In the genomic region with DNA sequence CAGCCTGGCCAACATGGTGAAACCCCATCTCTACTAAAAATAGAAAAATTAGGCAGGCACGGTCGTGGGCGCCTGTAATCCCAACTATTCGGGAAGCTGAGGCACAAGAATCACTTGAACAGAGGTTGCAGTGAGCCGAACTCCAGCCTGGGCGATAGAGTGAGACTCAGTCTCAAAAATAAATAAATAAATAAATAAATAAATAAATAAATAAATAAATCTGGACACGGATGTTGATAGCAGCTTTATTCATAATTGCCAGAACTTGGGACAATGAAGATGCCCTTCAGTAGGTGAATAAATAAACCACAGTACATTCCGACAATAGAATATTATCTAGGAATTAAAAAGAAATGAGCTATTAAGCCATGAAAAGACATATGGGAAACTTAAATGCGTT, we compare ENCODE assay signal across 39 cellular contexts.
"Had no signal": no experiment of that assay in that cellular context is flagged by ENCODE, and none has a peak within 500 bp of the region (broad histone marks: within the 10 kb centered on the region; RNA-seq: fewer than 3 reads in every experiment).

No MANE protein-coding gene starts in this region.

- DNase-seq: activated effector memory CD4-positive, alpha-beta T cell treated with anti-CD3 and anti-CD28 coated beads, Interleukin-2, amount 50 U/mL, for 16 hours; activated effector memory CD4-positive, alpha-beta T cell treated with Interleukin-2 at 50 U/mL for 16 hours; activated gamma-delta T cell; activated gamma-delta T cell treated with Interleukin-2 at 50 U/mL for 16 hours; activated naive CD4-positive, alpha-beta T cell; activated naive CD4-positive, alpha-beta T cell treated with anti-CD3 and anti-CD28 coated beads for 36 hours; activated naive CD4-positive, alpha-beta T cell treated with anti-CD3 and anti-CD28 coated beads, Interleukin-2, amount 10 ng/mL, durations not matched to agents 7 days and 5 days; activated naive CD4-positive, alpha-beta T cell treated with anti-CD3 and anti-CD28 coated beads, Interleukin-2, amount 50 U/mL, for 16 hours; activated naive CD4-positive, alpha-beta T cell treated with Interleukin-2 at 50 U/mL for 16 hours; activated naive CD8-positive, alpha-beta T cell treated with anti-CD3 and anti-CD28 coated beads for 36 hours; activated naive CD8-positive, alpha-beta T cell treated with anti-CD3 and anti-CD28 coated beads, Interleukin-2, amount 10 ng/mL, durations not matched to agents 7 days and 5 days; activated naive CD8-positive, alpha-beta T cell treated with anti-CD3 and anti-CD28 coated beads, Interleukin-2, amount 50 U/mL, for 24 hours; activated T-cell treated with anti-CD3 and anti-CD28 coated beads, Interleukin-2, amount 50 U/mL, for 24 hours; activated T-cell treated with anti-CD3 and anti-CD28 coated beads, Interleukin-2, amount 50 U/mL, for 4 hours; activated T-cell treated with anti-CD3 and anti-CD28 coated beads, Interleukin-2, amount 50 U/mL, for 48 hours; activated T-cell treated with anti-CD3 and anti-CD28 coated beads, Interleukin-2, amount 50 U/mL, for 72 hours; adrenal gland; amniotic stem cell; amygdala; anterior cingulate cortex; aorta; body of pancreas; brain microvascular endothelial cell; caudate nucleus; central memory CD4-positive, alpha-beta T cell; cerebellar nuclear complex had no signal

- H3K4me1 ChIP-seq: adrenal gland, ascending aorta, body of pancreas, breast epithelium had no signal

- H3K27me3 ChIP-seq: adrenal gland, ascending aorta, body of pancreas, brain microvascular endothelial cell, breast epithelium, cardiac muscle cell had no signal

- H3K4me1 Mint-ChIP-seq: activated naive CD4-positive, alpha-beta T cell treated with anti-CD3 and anti-CD28 coated beads, Interleukin-2, amount 50 U/mL, for 24 hours; activated naive CD8-positive, alpha-beta T cell treated with anti-CD3 and anti-CD28 coated beads for 36 hours; activated naive CD8-positive, alpha-beta T cell treated with anti-CD3 and anti-CD28 coated beads, Interleukin-2, amount 50 U/mL, for 24 hours; activated T-helper 17 cell treated with anti-CD3 and anti-CD28 coated beads, Interleukin-2, amount 50 U/mL, for 72 hours had no signal

- H3K4me3 ChIP-seq: adrenal gland, ascending aorta, body of pancreas, breast epithelium, cardiac muscle cell had no signal

- H3K9me3 Mint-ChIP-seq: activated naive CD4-positive, alpha-beta T cell treated with anti-CD3 and anti-CD28 coated beads for 36 hours; activated naive CD4-positive, alpha-beta T cell treated with anti-CD3 and anti-CD28 coated beads, Interleukin-2, amount 10 ng/mL, durations not matched to agents 7 days and 5 days; activated naive CD4-positive, alpha-beta T cell treated with anti-CD3 and anti-CD28 coated beads, Interleukin-2, amount 50 U/mL, for 24 hours; activated naive CD8-positive, alpha-beta T cell treated with anti-CD3 and anti-CD28 coated beads for 36 hours; activated naive CD8-positive, alpha-beta T cell treated with anti-CD3 and anti-CD28 coated beads, Interleukin-2, amount 10 ng/mL, durations not matched to agents 7 days and 5 days; activated naive CD8-positive, alpha-beta T cell treated with anti-CD3 and anti-CD28 coated beads, Interleukin-2, amount 50 U/mL, for 24 hours; activated T-cell treated with anti-CD3 and anti-CD28 coated beads, Interleukin-2, amount 50 U/mL, for 24 hours; activated T-cell treated with anti-CD3 and anti-CD28 coated beads, Interleukin-2, amount 50 U/mL, for 4 hours; activated T-cell treated with anti-CD3 and anti-CD28 coated beads, Interleukin-2, amount 50 U/mL, for 72 hours; activated T-helper 1 cell treated with anti-CD3 and anti-CD28 coated beads, Interleukin-12 subunit alpha, Interleukin-12 subunit beta, Interleukin-2, Interleukin-4 antibody, amounts not matched to agents 30 ng/mL and 10 ng/mL and 1 ng/mL, durations not matched to agents 14 hours and 24 hours and 36 hours; activated T-helper 17 cell treated with anti-CD3 and anti-CD28 coated beads, Interleukin-2, amount 50 U/mL, for 72 hours; activated T-helper 2 cell treated with anti-CD3 and anti-CD28 coated beads, Interferon-gamma antibody, Interleukin-2, Interleukin-4, amounts not matched to agents 10 μg/mL and 5 μg/mL and 100 μg/mL, durations not matched to agents 14 hours and 24 hours and 36 hours; central memory CD8-positive, alpha-beta T cell had no signal

- H3K9me3 ChIP-seq: adrenal gland, ascending aorta, body of pancreas, breast epithelium had no signal

- ATAC-seq: activated naive CD8-positive, alpha-beta T cell treated with anti-CD3 and anti-CD28 coated beads, Interleukin-2, amount 50 U/mL, for 24 hours; activated T-cell treated with anti-CD3 and anti-CD28 coated beads, Interleukin-2, amount 50 U/mL, for 4 hours; activated T-cell treated with anti-CD3 and anti-CD28 coated beads, Interleukin-2, amount 50 U/mL, for 72 hours; activated T-helper 17 cell treated with anti-CD3 and anti-CD28 coated beads, Interleukin-2, amount 50 U/mL, for 72 hours; body of pancreas had no signal

- H3K36me3 ChIP-seq: adrenal gland, ascending aorta, brain microvascular endothelial cell, breast epithelium, cardiac muscle cell had no signal

- H3K36me3 Mint-ChIP-seq: activated naive CD4-positive, alpha-beta T cell treated with anti-CD3 and anti-CD28 coated beads, Interleukin-2, amount 10 ng/mL, durations not matched to agents 7 days and 5 days; activated naive CD4-positive, alpha-beta T cell treated with anti-CD3 and anti-CD28 coated beads, Interleukin-2, amount 50 U/mL, for 24 hours; activated naive CD8-positive, alpha-beta T cell; activated naive CD8-positive, alpha-beta T cell treated with anti-CD3 and anti-CD28 coated beads for 36 hours; activated naive CD8-positive, alpha-beta T cell treated with anti-CD3 and anti-CD28 coated beads, Interleukin-2, amount 10 ng/mL, durations not matched to agents 7 days and 5 days; brain had no signal

- H3K27ac Mint-ChIP-seq: activated naive CD4-positive, alpha-beta T cell treated with anti-CD3 and anti-CD28 coated beads for 36 hours; activated naive CD4-positive, alpha-beta T cell treated with anti-CD3 and anti-CD28 coated beads, Interleukin-2, amount 10 ng/mL, durations not matched to agents 7 days and 5 days; activated naive CD4-positive, alpha-beta T cell treated with anti-CD3 and anti-CD28 coated beads, Interleukin-2, amount 50 U/mL, for 24 hours; activated naive CD8-positive, alpha-beta T cell; activated naive CD8-positive, alpha-beta T cell treated with anti-CD3 and anti-CD28 coated beads for 36 hours; activated naive CD8-positive, alpha-beta T cell treated with anti-CD3 and anti-CD28 coated beads, Interleukin-2, amount 10 ng/mL, durations not matched to agents 7 days and 5 days; activated naive CD8-positive, alpha-beta T cell treated with anti-CD3 and anti-CD28 coated beads, Interleukin-2, amount 50 U/mL, for 24 hours; activated T-cell treated with anti-CD3 and anti-CD28 coated beads, Interleukin-2, amount 50 U/mL, for 24 hours; activated T-cell treated with anti-CD3 and anti-CD28 coated beads, Interleukin-2, amount 50 U/mL, for 72 hours; activated T-helper 1 cell treated with anti-CD3 and anti-CD28 coated beads, Interleukin-12 subunit alpha, Interleukin-12 subunit beta, Interleukin-2, Interleukin-4 antibody, amounts not matched to agents 30 ng/mL and 10 ng/mL and 1 ng/mL, durations not matched to agents 14 hours and 24 hours and 36 hours; activated T-helper 17 cell treated with anti-CD3 and anti-CD28 coated beads, Interleukin-2, amount 50 U/mL, for 72 hours; activated T-helper 2 cell treated with anti-CD3 and anti-CD28 coated beads, Interferon-gamma antibody, Interleukin-2, Interleukin-4, amounts not matched to agents 10 μg/mL and 5 μg/mL and 100 μg/mL, durations not matched to agents 14 hours and 24 hours and 36 hours had no signal

- H3K27ac ChIP-seq: adrenal gland, ascending aorta, body of pancreas, brain microvascular endothelial cell, breast epithelium, cardiac muscle cell had no signal

- H3K4me3 Mint-ChIP-seq: activated naive CD4-positive, alpha-beta T cell treated with anti-CD3 and anti-CD28 coated beads for 36 hours; activated naive CD4-positive, alpha-beta T cell treated with anti-CD3 and anti-CD28 coated beads, Interleukin-2, amount 10 ng/mL, durations not matched to agents 7 days and 5 days; activated naive CD4-positive, alpha-beta T cell treated with anti-CD3 and anti-CD28 coated beads, Interleukin-2, amount 50 U/mL, for 24 hours; activated naive CD8-positive, alpha-beta T cell; activated naive CD8-positive, alpha-beta T cell treated with anti-CD3 and anti-CD28 coated beads for 36 hours; activated naive CD8-positive, alpha-beta T cell treated with anti-CD3 and anti-CD28 coated beads, Interleukin-2, amount 10 ng/mL, durations not matched to agents 7 days and 5 days; activated naive CD8-positive, alpha-beta T cell treated with anti-CD3 and anti-CD28 coated beads, Interleukin-2, amount 50 U/mL, for 24 hours; activated T-cell treated with anti-CD3 and anti-CD28 coated beads, Interleukin-2, amount 50 U/mL, for 24 hours; activated T-cell treated with anti-CD3 and anti-CD28 coated beads, Interleukin-2, amount 50 U/mL, for 4 hours; activated T-cell treated with anti-CD3 and anti-CD28 coated beads, Interleukin-2, amount 50 U/mL, for 72 hours; activated T-helper 1 cell treated with anti-CD3 and anti-CD28 coated beads, Interleukin-12 subunit alpha, Interleukin-12 subunit beta, Interleukin-2, Interleukin-4 antibody, amounts not matched to agents 30 ng/mL and 10 ng/mL and 1 ng/mL, durations not matched to agents 14 hours and 24 hours and 36 hours; activated T-helper 17 cell treated with anti-CD3 and anti-CD28 coated beads, Interleukin-2, amount 50 U/mL, for 72 hours; brain; central memory CD8-positive, alpha-beta T cell had no signal

- FAIRE-seq: astrocyte, bronchial epithelial cell, colon had no signal
